Comparison of ENCODE assay signal across 8 cellular contexts in genomic region chr1:168637350-168637991, GRCh38.
A peak's percentile ranks its signal among the peaks of the same experiment; 100 is the strongest.
DNase-seq lines count a peak whose midpoint lies in the region; ATAC-seq and TF ChIP-seq lines count a peak whose summit lies in the region.

No MANE protein-coding gene starts in this region.

- peaks cover 11% of the 10 kb centered on the region for H3K4me1 ChIP-seq in ACC112 (ENCODE audit: control insufficient read depth, insufficient read depth, low read length, unreplicated experiment)

- TF ChIP-seq CTCF in GM13976 (IDR thresholded peaks at IDR 0.05; ENCODE audit: borderline replicate concordance, control extremely low read depth, extremely low read depth, insufficient read depth, missing control alignments), result peak; percentile 60
- peak; percentile 56 for TF ChIP-seq CTCF in kidney epithelial cell (IDR thresholded peaks at IDR 0.05; ENCODE audit: insufficient read depth, low read length, poor library complexity, severe bottlenecking)

- H3K27ac ChIP-seq in ACC112 (ENCODE audit: low read depth, low read length) (peak overlapping the region; percentile 84), angular gyrus (ENCODE audit: low read depth, low read length) (peak overlapping the region; percentile 7)

- H3K9me3 ChIP-seq in MG63, result peaks cover 3% of the 10 kb centered on the region

- H3K4me3 ChIP-seq in ACC112 (ENCODE audit: low read depth, low read length) (no peak overlapping the region), kidney epithelial cell (ENCODE audit: low read depth, low read length) (no peak overlapping the region), MG63 (no peak overlapping the region)

- H3K27me3 ChIP-seq in ACC112 (ENCODE audit: insufficient read depth, low read length) (no peaks in the 10 kb centered on the region), kidney epithelial cell (ENCODE audit: control insufficient read depth, insufficient read depth, low read length) (no peaks in the 10 kb centered on the region), MG63 (no peaks in the 10 kb centered on the region)

- in situ Hi-C loops in GM13976 (cut with MboI; ENCODE audit: low sequenced_read_pairs, unreplicated experiment), result no loop called here

- DNase-seq in GM13976 (ENCODE audit: low spot score), result peak; percentile 15
- DNase-seq in NCI-H187 treated with DMSO at 0.1 percent for 48 hours (lab: John Stamatoyannopoulos, UW), result peak; percentile 67
- no peak for DNase-seq in kidney epithelial cell (ENCODE audit: low read depth)
- no peak for DNase-seq in epidermal melanocyte (ENCODE audit: insufficient read length, low spot score)
- DNase-seq in MG63, result no peak

- H3K36me3 ChIP-seq in ACC112 (ENCODE audit: insufficient read depth, low read length) (no peaks in the 10 kb centered on the region), kidney epithelial cell (ENCODE audit: control insufficient read depth, insufficient read depth, low read length) (no peaks in the 10 kb centered on the region), MG63 (no peaks in the 10 kb centered on the region)

- no peaks in the 10 kb centered on the region for H3K79me2 ChIP-seq in ACC112 (ENCODE audit: control insufficient read depth, insufficient read depth, low read length, unreplicated experiment)

- peak overlapping the region; percentile 63 for H2AFZ ChIP-seq in ACC112 (ENCODE audit: low read length, unreplicated experiment)

- ATAC-seq in GM19397 (IDR thresholded peaks at IDR 0.05; ENCODE audit: unreplicated experiment), result no peak

Comparison
In these comparisons a context has a peak if more than half of its experiments do, and no peak if none do; other contexts are left out.
1. DNase-seq: peak in GM13976 (single experiment) and NCI-H187 treated with DMSO at 0.1 percent for 48 hours (single experiment); none in kidney epithelial cell (single experiment), epidermal melanocyte (single experiment) and MG63 (single experiment).